Comparison of ENCODE assay signal across 25 cellular contexts in genomic region chr4:26804451-26804850, GRCh38.
"Had no signal": no experiment of that assay in that cellular context is flagged by ENCODE, and none has a peak within 500 bp of the region (broad histone marks: within the 10 kb centered on the region; RNA-seq: fewer than 3 reads in every experiment).

No MANE protein-coding gene starts in this region.

- DNase-seq: activated CD4-positive, alpha-beta T cell treated with anti-CD3 and anti-CD28 coated beads for 48 hours; activated CD4-positive, alpha-beta T cell treated with anti-CD3 and anti-CD28 coated beads, Interleukin-2, amount 50 U/mL, for 4 hours; activated CD4-positive, CD25-positive, alpha-beta regulatory T cell treated with anti-CD3 and anti-CD28 coated beads, Interleukin-2, amount 50 U/mL, for 72 hours; activated CD8-positive, alpha-beta T cell treated with anti-CD3 and anti-CD28 coated beads, Interleukin-2, amount 10 ng/mL, durations not matched to agents 7 days and 5 days; activated effector memory CD4-positive, alpha-beta T cell treated with Interleukin-2 at 50 U/mL for 16 hours; activated naive CD4-positive, alpha-beta T cell; activated T-cell treated with anti-CD3 and anti-CD28 coated beads, Interleukin-2, amount 50 U/mL, for 24 hours; aorta; caudate nucleus; NCI-H1092 treated with DMSO at 0.1 percent for 48 hours; NCI-H1417 treated with DMSO at 0.1 percent for 48 hours; NCI-H1694; NCI-H2029; NCI-H345; NCI-H510A; NCI-H526 treated with DMSO at 0.1 percent for 48 hours; RPMI8226; T-cell; T-helper 2 cell; T1000 had no signal

- H3K9me3 ChIP-seq: breast epithelium had no signal

- H3K4me1 ChIP-seq: breast epithelium had no signal

- H3K4me1 Mint-ChIP-seq: T-cell had no signal

- H3K9ac ChIP-seq: KMS-11 had no signal

- ATAC-seq: activated CD8-positive, alpha-beta T cell treated with anti-CD3 and anti-CD28 coated beads, Interleukin-2, amount 10 ng/mL, durations not matched to agents 7 days and 5 days; T-cell had no signal

- H3K27ac Mint-ChIP-seq: activated CD8-positive, alpha-beta T cell treated with anti-CD3 and anti-CD28 coated beads, Interleukin-2, amount 10 ng/mL, durations not matched to agents 7 days and 5 days; activated naive CD4-positive, alpha-beta T cell treated with anti-CD3 and anti-CD28 coated beads, Interleukin-2, amount 50 U/mL, for 24 hours; activated T-cell treated with anti-CD3 and anti-CD28 coated beads, Interleukin-2, amount 50 U/mL, for 24 hours; activated T-helper 1 cell treated with anti-CD3 and anti-CD28 coated beads, Interleukin-12 subunit alpha, Interleukin-12 subunit beta, Interleukin-2, Interleukin-4 antibody, amounts not matched to agents 30 ng/mL and 10 ng/mL and 1 ng/mL, durations not matched to agents 14 hours and 24 hours and 36 hours; T-cell had no signal

- H3K27me3 ChIP-seq: breast epithelium had no signal

- H3K36me3 ChIP-seq: breast epithelium had no signal

- H3K27me3 Mint-ChIP-seq: activated naive CD4-positive, alpha-beta T cell treated with anti-CD3 and anti-CD28 coated beads, Interleukin-2, amount 50 U/mL, for 24 hours; activated T-cell treated with anti-CD3 and anti-CD28 coated beads, Interleukin-2, amount 50 U/mL, for 24 hours; T-cell had no signal

- H3K9me3 Mint-ChIP-seq: activated naive CD4-positive, alpha-beta T cell treated with anti-CD3 and anti-CD28 coated beads, Interleukin-2, amount 50 U/mL, for 24 hours; activated T-cell treated with anti-CD3 and anti-CD28 coated beads, Interleukin-2, amount 50 U/mL, for 24 hours; activated T-helper 1 cell treated with anti-CD3 and anti-CD28 coated beads, Interleukin-12 subunit alpha, Interleukin-12 subunit beta, Interleukin-2, Interleukin-4 antibody, amounts not matched to agents 30 ng/mL and 10 ng/mL and 1 ng/mL, durations not matched to agents 14 hours and 24 hours and 36 hours; T-cell had no signal

- H3K4me3 Mint-ChIP-seq: activated CD8-positive, alpha-beta T cell treated with anti-CD3 and anti-CD28 coated beads, Interleukin-2, amount 10 ng/mL, durations not matched to agents 7 days and 5 days; activated naive CD4-positive, alpha-beta T cell treated with anti-CD3 and anti-CD28 coated beads, Interleukin-2, amount 50 U/mL, for 24 hours; activated T-cell treated with anti-CD3 and anti-CD28 coated beads, Interleukin-2, amount 50 U/mL, for 24 hours; activated T-helper 1 cell treated with anti-CD3 and anti-CD28 coated beads, Interleukin-12 subunit alpha, Interleukin-12 subunit beta, Interleukin-2, Interleukin-4 antibody, amounts not matched to agents 30 ng/mL and 10 ng/mL and 1 ng/mL, durations not matched to agents 14 hours and 24 hours and 36 hours; T-cell had no signal

- H3K27ac ChIP-seq: KMS-11, SK-N-MC had no signal

- H3K4me3 ChIP-seq: SK-N-MC had no signal
